1 cellular context compared by ENCODE assay signal in genomic region chr11:59271247-59271755, GRCh38.
A peak's percentile ranks its signal among the peaks of the same experiment; 100 is the strongest.
TF ChIP-seq lines count a peak whose summit lies in the region.

No MANE protein-coding gene starts in this region.

TF ChIP-seq in K562, 482 proteins besides CTCF, POLR2A, EP300 and RAD21 (continued from another document):
- peak; percentile 53 for TF ChIP-seq RBM25 (IDR thresholded peaks at IDR 0.05; ENCODE audit: low read depth, low read length, severe bottlenecking)
- no peak for TF ChIP-seq RBM39 (optimal IDR thresholded peaks at IDR 0.05; ENCODE audit: low read depth, low read length)
- no peak for TF ChIP-seq SRSF9 (IDR thresholded peaks at IDR 0.05; ENCODE audit: borderline replicate concordance, low read depth, low read length)
- no peak for TF ChIP-seq MCM7 (IDR thresholded peaks at IDR 0.05)
